ENCODE assay signal across 22 cellular contexts in genomic region chr13:39931505-39931904, GRCh38.
DNase-seq lines count a peak whose midpoint lies in the region; ATAC-seq, FAIRE-seq and TF ChIP-seq lines count a peak whose summit lies in the region.
"Had no signal": no experiment of that assay in that cellular context is flagged by ENCODE, and none has a peak within 500 bp of the region (broad histone marks: within the 10 kb centered on the region; RNA-seq: fewer than 3 reads in every experiment).

No MANE protein-coding gene starts in this region.

- H4K12ac ChIP-seq in trophoblast cell (ENCODE audit: low read depth, low read length), result no peak overlapping the region

- no peak overlapping the region for H3K18ac ChIP-seq in trophoblast cell (ENCODE audit: low read length)

- H3K4me1 ChIP-seq in HepG2 (ENCODE audit: insufficient read depth, low read length) (peaks cover 7% of the 10 kb centered on the region; the same call in 1 of the 2 replicates), right lobe of liver (no peaks in the 10 kb centered on the region), NT2/D1 (ENCODE audit: insufficient read depth, insufficient read length) (no peaks in the 10 kb centered on the region), trophoblast cell (ENCODE audit: control insufficient read depth in 1 of 2, insufficient read depth in 2 of 2, low read length in 2 of 2) (peaks cover 0 to 3% of the 10 kb centered on the region in 2 experiments), lower lobe of right lung (no peaks in the 10 kb centered on the region)
- H3K4me1 ChIP-seq: A549 had no signal

- ATAC-seq in HepG2 (no peak), right lobe of liver (no peak), lower lobe of right lung (no peak)
- ATAC-seq: A549 had no signal

- peaks cover 5% of the 10 kb centered on the region for H3K79me1 ChIP-seq in trophoblast cell (ENCODE audit: low read length)

- WGBS in HepG2 (ENCODE audit: low lambda C conversion rate), result 20% methylated on average over 2 of the region's 2 CpGs
- WGBS in right lobe of liver (ENCODE audit: insufficient coverage, low coverage, low lambda C conversion rate, missing lambda C conversion rate), result 79% methylated on average over 2 of the region's 2 CpGs
- WGBS in trophoblast cell (ENCODE audit: extremely low coverage, insufficient coverage, insufficient read length), result no CpG with 5 or more reads among the region's 2 CpGs

- H3K27me3 ChIP-seq in HepG2 (ENCODE audit: control insufficient read depth in 1 of 2, insufficient read depth in 2 of 2, low read length in 2 of 2), result no peaks in the 10 kb centered on the region
- H3K27me3 ChIP-seq in right lobe of liver, result no peaks in the 10 kb centered on the region
- no peaks in the 10 kb centered on the region for H3K27me3 ChIP-seq in NT2/D1 (ENCODE audit: insufficient read depth, insufficient read length)
- no peaks in the 10 kb centered on the region for H3K27me3 ChIP-seq in trophoblast cell (ENCODE audit: insufficient read depth, low read length)
- H3K27me3 ChIP-seq in lower lobe of right lung (ENCODE audit: low read depth), result no peaks in the 10 kb centered on the region

- H2AFZ ChIP-seq in HepG2 (ENCODE audit: low read length) (no peak overlapping the region), trophoblast cell (ENCODE audit: insufficient read depth, low read length, poor library complexity) (no peak overlapping the region)

- in situ Hi-C loops in HepG2 (cut with HindIII; ENCODE audit: extremely low pct_ligation_motif_present, low pct_unique_long_range_greater_than_20kb), result no loop called here

- POLR2A ChIA-PET in HepG2 (lab: Yijun Ruan, JAX), result no interaction called here

- H3K27ac ChIP-seq in HepG2 (ENCODE audit: extremely low read length, insufficient read depth, low read length) (no peak overlapping the region), right lobe of liver (no peak overlapping the region), trophoblast cell (ENCODE audit: low read depth, low read length) (no peak overlapping the region), lower lobe of right lung (no peak overlapping the region)
- H3K27ac ChIP-seq: 22Rv1, A549 had no signal

- no TSS peak for BruUV-seq in HepG2 (replicated peaks; lab: Mats Ljungman, UMichigan)

- H3K4me3 ChIP-seq in HepG2 (replicated peaks in 1 of 3; ENCODE audit: insufficient read depth in 1 of 3, low read depth in 2 of 3, low read length in 3 of 3) (no peak overlapping the region), right lobe of liver (no peak overlapping the region), NT2/D1 (ENCODE audit: insufficient read length, low read depth) (no peak overlapping the region), trophoblast cell (ENCODE audit: low read depth, low read length) (no peak overlapping the region), lower lobe of right lung (no peak overlapping the region)
- H3K4me3 ChIP-seq: A549 had no signal

- no peak for TF ChIP-seq RAD21 in HepG2 (CRISPR knock-in tag; IDR thresholded peaks at IDR 0.05)

- intact Hi-C loops in HepG2 (cut with micrococcal nuclease; ENCODE audit: unreplicated experiment), result no loop called here
- intact Hi-C loops in right lobe of liver (cut with DNase I), result no loop called here
- intact Hi-C loops in lower lobe of right lung (cut with DNase I), result no loop called here

- TF ChIP-seq CTCF in HepG2 (CRISPR knock-in tag; IDR thresholded peaks at IDR 0.05) (no peak), right lobe of liver (IDR thresholded peaks at IDR 0.05) (no peak), lower lobe of right lung (IDR thresholded peaks at IDR 0.05) (no peak)

- H2BK12ac ChIP-seq in trophoblast cell (ENCODE audit: low read length), result peak overlapping the region; percentile 73

- H3K79me2 ChIP-seq in HepG2 (ENCODE audit: insufficient read depth, low read length) (no peaks in the 10 kb centered on the region), trophoblast cell (ENCODE audit: control insufficient read depth, insufficient read depth, low read length, poor library complexity) (no peaks in the 10 kb centered on the region)

- no peaks in the 10 kb centered on the region for H4K20me1 ChIP-seq in HepG2 (ENCODE audit: insufficient read depth, low read length)

- no peak overlapping the region for H3K9ac ChIP-seq in HepG2 (ENCODE audit: insufficient read depth, low read depth, low read length)
- no peak overlapping the region for H3K9ac ChIP-seq in NT2/D1 (ENCODE audit: insufficient read length, low read depth)
- H3K9ac ChIP-seq in trophoblast cell (ENCODE audit: low read length), result no peak overlapping the region

- no peak for TF ChIP-seq EP300 in HepG2 (IDR thresholded peaks at IDR 0.05; ENCODE audit: low read depth in 2 of 2, low read length in 2 of 2)
- TF ChIP-seq EP300 in HepG2 (CRISPR knock-in tag; IDR thresholded peaks at IDR 0.05; ENCODE audit: borderline replicate concordance), result no peak

- no peak overlapping the region for H3K14ac ChIP-seq in trophoblast cell (ENCODE audit: low read length)

- CTCF ChIA-PET in HepG2 (lab: Yijun Ruan, JAX; ENCODE audit: low intra/inter-chr PET ratio, low total read pairs), result no interaction called here

- peak overlapping the region; percentile 64 for H2BK5ac ChIP-seq in trophoblast cell (ENCODE audit: low read depth, low read length, poor library complexity)

- H3K4ac ChIP-seq in trophoblast cell (ENCODE audit: low read depth, low read length), result no peak overlapping the region

- H3K4me2 ChIP-seq in HepG2 (ENCODE audit: low read depth, low read length) (no peak overlapping the region), trophoblast cell (ENCODE audit: low read length) (no peak overlapping the region)
- H3K4me2 ChIP-seq: A549 had no signal

- peak overlapping the region; percentile 43 for H4K8ac ChIP-seq in trophoblast cell (ENCODE audit: low read depth, low read length)

- FAIRE-seq in HepG2 (lab: Jason Lieb, UNC), result no peak
- FAIRE-seq: A549, GM12891, GM18507, H1 had no signal

- no peak for TF ChIP-seq POLR2A in HepG2 (IDR thresholded peaks at IDR 0.05; ENCODE audit: insufficient read depth in 1 of 2, low read depth in 2 of 2, low read length in 2 of 2)
- no peak for TF ChIP-seq POLR2A in right lobe of liver (IDR thresholded peaks at IDR 0.05)

- DNase-seq in NCI-H82 (lab: John Stamatoyannopoulos, UW) (peak; percentile 26), NCI-H82 treated with DMSO at 0.1 percent for 48 hours (lab: John Stamatoyannopoulos, UW; ENCODE audit: unreplicated experiment) (no peak), HepG2 (ENCODE audit: low spot score) (peak; percentile 12), right lobe of liver (no peak), NT2/D1 (ENCODE audit: low read depth, low spot score) (peak; percentile 22), trophoblast cell (no peak), 8988T (no peak), lower lobe of right lung (no peak)
- DNase-seq: C1 segment of cervical spinal cord; Calu3; CD4-positive, alpha-beta memory T cell; COR-L47; DMS53; DMS79 treated with DMSO at 0.1 percent for 48 hours; GF-D8; H7; HCEC 1CT had no signal

- no peak overlapping the region for H2AK5ac ChIP-seq in trophoblast cell (ENCODE audit: low read length)

- H4K91ac ChIP-seq in trophoblast cell (ENCODE audit: low read depth, low read length), result peak overlapping the region; percentile 35

- peak overlapping the region; percentile 38 for H2BK120ac ChIP-seq in trophoblast cell (ENCODE audit: insufficient read depth, low read length, poor library complexity)

- H3K9me3 ChIP-seq in HepG2 (ENCODE audit: low read length), result no peaks in the 10 kb centered on the region
- H3K9me3 ChIP-seq in right lobe of liver, result no peaks in the 10 kb centered on the region
- H3K9me3 ChIP-seq in NT2/D1 (ENCODE audit: insufficient read depth, low read length), result no peaks in the 10 kb centered on the region
- H3K9me3 ChIP-seq in trophoblast cell (ENCODE audit: insufficient read depth, low read depth, low read length), result no peaks in the 10 kb centered on the region
- H3K9me3 ChIP-seq in lower lobe of right lung, result no peaks in the 10 kb centered on the region
- H3K9me3 ChIP-seq: A549 had no signal

- H3K23ac ChIP-seq in trophoblast cell (ENCODE audit: low read length), result no peak overlapping the region

- H3K36me3 ChIP-seq in HepG2 (replicated peaks in 1 of 2; ENCODE audit: control insufficient read depth in 1 of 2, insufficient read depth in 2 of 2, low read length in 2 of 2) (no peaks in the 10 kb centered on the region), right lobe of liver (no peaks in the 10 kb centered on the region), NT2/D1 (ENCODE audit: insufficient read depth, insufficient read length, low read length) (no peaks in the 10 kb centered on the region), trophoblast cell (ENCODE audit: control insufficient read depth in 1 of 2, insufficient read depth in 2 of 2, low read length in 2 of 2) (peaks cover 0 to 1% of the 10 kb centered on the region in 2 experiments), lower lobe of right lung (no peaks in the 10 kb centered on the region)

TF ChIP-seq in HepG2, 621 proteins besides CTCF, POLR2A, EP300 and RAD21 (continues in another document):
- TF ChIP-seq RARA (CRISPR knock-in tag; IDR thresholded peaks at IDR 0.05) (0 out of 2 replicates have a peak, but pooled peaks have one; percentile 16), ZNF75D (CRISPR knock-in tag; IDR thresholded peaks at IDR 0.05; ENCODE audit: borderline replicate concordance) (no peak), GFI1 (CRISPR knock-in tag; IDR thresholded peaks at IDR 0.05; ENCODE audit: borderline replicate concordance) (peak; percentile 63; the same call in 1 of the 2 replicates)

Comparison
In these comparisons a context has a peak if more than half of its experiments do, and no peak if none do; other contexts are left out.
1. DNase-seq: peak in NCI-H82 (single experiment), HepG2 (single experiment) and NT2/D1 (single experiment); none in NCI-H82 treated with DMSO at 0.1 percent for 48 hours (single experiment), right lobe of liver (0 of 3), trophoblast cell (0 of 2), 8988T (single experiment) and lower lobe of right lung (single experiment).